In genomic region chr19:45643024-45643926, GRCh38 we compare ENCODE assay signal across 1 cellular context.
TF ChIP-seq lines count a peak whose summit lies in the region.

No MANE protein-coding gene starts in this region.

TF ChIP-seq in HepG2, 621 proteins besides CTCF, POLR2A, EP300 and RAD21 (continued from another document and continues in another):
- TF ChIP-seq ZBTB2 (CRISPR knock-in tag; IDR thresholded peaks at IDR 0.05; ENCODE audit: low read depth) (no peak), ZFP36L2 (CRISPR knock-in tag; IDR thresholded peaks at IDR 0.05) (no peak), IRF2 (CRISPR knock-in tag; IDR thresholded peaks at IDR 0.05) (no peak), ZNF839 (CRISPR knock-in tag; IDR thresholded peaks at IDR 0.05; ENCODE audit: borderline replicate concordance) (no peak), ZSCAN29 (CRISPR knock-in tag; conservative IDR thresholded peaks at IDR 0.05) (no peak), FOSL2 (CRISPR knock-in tag; IDR thresholded peaks at IDR 0.05) (no peak), SETDB1 (CRISPR knock-in tag; IDR thresholded peaks at IDR 0.05; ENCODE audit: borderline replicate concordance) (no peak), RCOR2 (CRISPR knock-in tag; IDR thresholded peaks at IDR 0.05) (no peak), ZNF205 (CRISPR knock-in tag; IDR thresholded peaks at IDR 0.05) (0 out of 2 replicates have a peak, but pooled peaks have one; percentile 24), ZBED4 (CRISPR knock-in tag; IDR thresholded peaks at IDR 0.05; ENCODE audit: borderline replicate concordance) (no peak), AFF4 (CRISPR knock-in tag; IDR thresholded peaks at IDR 0.05) (no peak), MTA1 (CRISPR knock-in tag; IDR thresholded peaks at IDR 0.05; ENCODE audit: borderline replicate concordance) (no peak), ZNF580 (CRISPR knock-in tag; IDR thresholded peaks at IDR 0.05; ENCODE audit: borderline replicate concordance, low read depth) (peak; percentile 30; the same call in 1 of the 2 replicates), ZFYVE20 (CRISPR knock-in tag; IDR thresholded peaks at IDR 0.05; ENCODE audit: borderline replicate concordance, low read depth) (no peak), SRF (IDR thresholded peaks at IDR 0.05; ENCODE audit: low read depth, low read length) (no peak), ATM (IDR thresholded peaks at IDR 0.05; ENCODE audit: borderline replicate concordance) (no peak), ZNF432 (CRISPR knock-in tag; IDR thresholded peaks at IDR 0.05; ENCODE audit: borderline replicate concordance) (no peak), ZNF567 (CRISPR knock-in tag; IDR thresholded peaks at IDR 0.05; ENCODE audit: borderline replicate concordance) (no peak), ARNT (IDR thresholded peaks at IDR 0.05) (no peak), KLF15 (CRISPR knock-in tag; IDR thresholded peaks at IDR 0.05; ENCODE audit: borderline replicate concordance) (no peak), NFKB2 (CRISPR knock-in tag; IDR thresholded peaks at IDR 0.05; ENCODE audit: borderline replicate concordance) (peak; percentile 39; the same call in 1 of the 2 replicates), ASH2L (IDR thresholded peaks at IDR 0.05; ENCODE audit: insufficient read length, low read depth, low read length) (no peak), ZNF350 (CRISPR knock-in tag; IDR thresholded peaks at IDR 0.05; ENCODE audit: borderline replicate concordance, low read depth) (no peak), HMG20B (CRISPR knock-in tag; conservative IDR thresholded peaks at IDR 0.05) (no peak), HOXA5 (CRISPR knock-in tag; IDR thresholded peaks at IDR 0.05) (no peak; the same call in 1 of the 2 replicates), ZNF256 (CRISPR knock-in tag; conservative IDR thresholded peaks at IDR 0.05) (no peak), KDM4B (CRISPR knock-in tag; IDR thresholded peaks at IDR 0.05) (no peak), ZNF605 (CRISPR knock-in tag; IDR thresholded peaks at IDR 0.05) (peak; percentile 60; the same call in 1 of the 2 replicates), ETV6 (CRISPR knock-in tag; conservative IDR thresholded peaks at IDR 0.05) (no peak), NCOA2 (CRISPR knock-in tag; IDR thresholded peaks at IDR 0.05) (no peak), ZNF616 (CRISPR knock-in tag; IDR thresholded peaks at IDR 0.05; ENCODE audit: low read depth) (no peak), CC2D1A (CRISPR knock-in tag; IDR thresholded peaks at IDR 0.05) (no peak), ZNF292 (CRISPR knock-in tag; IDR thresholded peaks at IDR 0.05; ENCODE audit: borderline replicate concordance, low read depth) (no peak), ERF (CRISPR knock-in tag; IDR thresholded peaks at IDR 0.05) (no peak), ZFP90 (CRISPR knock-in tag; IDR thresholded peaks at IDR 0.05; ENCODE audit: borderline replicate concordance) (0 out of 2 replicates have a peak, but pooled peaks have one; percentile 22), ZNF335 (CRISPR knock-in tag; IDR thresholded peaks at IDR 0.05) (no peak), FOXK2 (IDR thresholded peaks at IDR 0.05) (no peak), ZSCAN9 (CRISPR knock-in tag; IDR thresholded peaks at IDR 0.05; ENCODE audit: borderline replicate concordance) (no peak), SRY (CRISPR knock-in tag; IDR thresholded peaks at IDR 0.05) (no peak), ZKSCAN5 (CRISPR knock-in tag; IDR thresholded peaks at IDR 0.05) (no peak), NFAT5 (CRISPR knock-in tag; IDR thresholded peaks at IDR 0.05) (no peak), PAX8 (CRISPR knock-in tag; IDR thresholded peaks at IDR 0.05; ENCODE audit: borderline replicate concordance) (no peak), ZNF776 (CRISPR knock-in tag; IDR thresholded peaks at IDR 0.05) (no peak), ZNF652 (CRISPR knock-in tag; IDR thresholded peaks at IDR 0.05; ENCODE audit: borderline replicate concordance, low read depth) (no peak), TP53 (CRISPR knock-in tag; conservative IDR thresholded peaks at IDR 0.05) (no peak), ZNF17 (CRISPR knock-in tag; IDR thresholded peaks at IDR 0.05) (no peak)
- TF ChIP-seq, protein P1, sequence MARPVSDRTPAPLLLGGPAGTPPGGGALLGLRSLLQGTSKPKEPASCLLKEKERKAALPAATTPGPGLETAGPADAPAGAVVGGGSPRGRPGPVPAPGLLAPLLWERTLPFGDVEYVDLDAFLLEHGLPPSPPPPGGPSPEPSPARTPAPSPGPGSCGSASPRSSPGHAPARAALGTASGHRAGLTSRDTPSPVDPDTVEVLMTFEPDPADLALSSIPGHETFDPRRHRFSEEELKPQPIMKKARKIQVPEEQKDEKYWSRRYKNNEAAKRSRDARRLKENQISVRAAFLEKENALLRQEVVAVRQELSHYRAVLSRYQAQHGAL (CRISPR knock-in tag; IDR thresholded peaks at IDR 0.05; ENCODE audit: not compliant biosample characterization): no peak
- TF ChIP-seq, protein P2, sequence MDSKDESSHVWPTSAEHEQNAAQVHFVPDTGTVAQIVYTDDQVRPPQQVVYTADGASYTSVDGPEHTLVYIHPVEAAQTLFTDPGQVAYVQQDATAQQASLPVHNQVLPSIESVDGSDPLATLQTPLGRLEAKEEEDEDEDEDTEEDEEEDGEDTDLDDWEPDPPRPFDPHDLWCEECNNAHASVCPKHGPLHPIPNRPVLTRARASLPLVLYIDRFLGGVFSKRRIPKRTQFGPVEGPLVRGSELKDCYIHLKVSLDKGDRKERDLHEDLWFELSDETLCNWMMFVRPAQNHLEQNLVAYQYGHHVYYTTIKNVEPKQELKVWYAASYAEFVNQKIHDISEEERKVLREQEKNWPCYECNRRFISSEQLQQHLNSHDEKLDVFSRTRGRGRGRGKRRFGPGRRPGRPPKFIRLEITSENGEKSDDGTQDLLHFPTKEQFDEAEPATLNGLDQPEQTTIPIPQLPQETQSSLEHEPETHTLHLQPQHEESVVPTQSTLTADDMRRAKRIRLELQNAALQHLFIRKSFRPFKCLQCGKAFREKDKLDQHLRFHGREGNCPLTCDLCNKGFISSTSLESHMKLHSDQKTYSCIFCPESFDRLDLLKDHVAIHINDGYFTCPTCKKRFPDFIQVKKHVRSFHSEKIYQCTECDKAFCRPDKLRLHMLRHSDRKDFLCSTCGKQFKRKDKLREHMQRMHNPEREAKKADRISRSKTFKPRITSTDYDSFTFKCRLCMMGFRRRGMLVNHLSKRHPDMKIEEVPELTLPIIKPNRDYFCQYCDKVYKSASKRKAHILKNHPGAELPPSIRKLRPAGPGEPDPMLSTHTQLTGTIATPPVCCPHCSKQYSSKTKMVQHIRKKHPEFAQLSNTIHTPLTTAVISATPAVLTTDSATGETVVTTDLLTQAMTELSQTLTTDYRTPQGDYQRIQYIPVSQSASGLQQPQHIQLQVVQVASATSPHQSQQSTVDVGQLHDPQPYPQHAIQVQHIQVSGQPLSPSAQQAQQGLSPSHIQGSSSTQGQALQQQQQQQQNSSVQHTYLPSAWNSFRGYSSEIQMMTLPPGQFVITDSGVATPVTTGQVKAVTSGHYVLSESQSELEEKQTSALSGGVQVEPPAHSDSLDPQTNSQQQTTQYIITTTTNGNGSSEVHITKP (CRISPR knock-in tag; IDR thresholded peaks at IDR 0.05; ENCODE audit: low read depth): no peak
